Comparison of ENCODE assay signal across 15 cellular contexts in the genomic region with DNA sequence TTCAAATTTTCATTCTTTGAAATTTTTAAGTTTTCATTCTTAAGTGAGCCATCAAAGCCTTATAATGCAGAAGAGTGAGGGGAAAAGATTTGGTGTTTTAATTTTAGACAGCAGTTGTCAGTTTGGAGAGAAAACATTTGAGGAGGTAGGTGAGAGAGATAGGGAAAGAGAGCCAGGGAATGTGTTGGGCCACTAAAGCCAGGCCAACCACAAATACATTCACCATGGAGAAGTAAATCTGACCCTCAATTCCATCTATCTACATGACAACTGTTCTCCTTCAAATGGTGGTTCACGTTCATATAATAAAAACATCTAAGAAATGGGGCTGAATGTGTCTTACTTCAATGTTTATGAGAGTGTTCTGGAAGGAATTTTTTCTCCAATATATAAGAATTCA.
A peak's percentile ranks its signal among the peaks of the same experiment; 100 is the strongest.
DNase-seq lines count a peak whose midpoint lies in the region; TF ChIP-seq lines count a peak whose summit lies in the region.
"Had no signal": no experiment of that assay in that cellular context is flagged by ENCODE, and none has a peak within 500 bp of the region (broad histone marks: within the 10 kb centered on the region; RNA-seq: fewer than 3 reads in every experiment).

No MANE protein-coding gene starts in this region.

- H4K20me1 ChIP-seq in hepatocyte (ENCODE audit: insufficient read depth, poor library complexity, severe bottlenecking), result no peaks in the 10 kb centered on the region
- H4K20me1 ChIP-seq: BLaER1 had no signal

- no peaks in the 10 kb centered on the region for H3K9me2 ChIP-seq in hepatocyte (replicated peaks; ENCODE audit: insufficient read depth)

- H2AFZ ChIP-seq in hepatocyte, result peak overlapping the region; percentile 6

- no peaks in the 10 kb centered on the region for H3K36me3 ChIP-seq in left ventricle myocardium inferior
- no peaks in the 10 kb centered on the region for H3K36me3 ChIP-seq in hepatocyte (replicated peaks; ENCODE audit: insufficient read depth, low read depth)
- H3K36me3 ChIP-seq in skeletal muscle tissue (ENCODE audit: control insufficient read depth in 3 of 3, insufficient read depth in 3 of 3, low read length in 3 of 3), result no peaks in the 10 kb centered on the region
- H3K36me3 ChIP-seq: BLaER1 had no signal

- no peaks in the 10 kb centered on the region for H3K9me3 ChIP-seq in left ventricle myocardium inferior (replicated peaks)
- no peaks in the 10 kb centered on the region for H3K9me3 ChIP-seq in hepatocyte (ENCODE audit: low read depth)
- no peaks in the 10 kb centered on the region for H3K9me3 ChIP-seq in skeletal muscle tissue (ENCODE audit: control insufficient read depth in 3 of 3, low read length in 3 of 3)
- H3K9me3 ChIP-seq: BLaER1 had no signal

- intact Hi-C loops in left ventricle myocardium inferior (cut with micrococcal nuclease), result no loop called here
- intact Hi-C loops in cardiac septum (cut with DNase I), result no loop called here

- no peak overlapping the region for H3K9ac ChIP-seq in skeletal muscle tissue (ENCODE audit: low read depth in 1 of 3, low read length in 3 of 3)
- H3K9ac ChIP-seq: BLaER1 had no signal

- H3K79me2 ChIP-seq in hepatocyte, result no peaks in the 10 kb centered on the region

- H3K27me3 ChIP-seq in left ventricle myocardium inferior (ENCODE audit: low read depth), result no peaks in the 10 kb centered on the region
- no peaks in the 10 kb centered on the region for H3K27me3 ChIP-seq in hepatocyte
- H3K27me3 ChIP-seq in skeletal muscle tissue (ENCODE audit: control insufficient read depth in 3 of 3, insufficient read depth in 3 of 3, low read length in 3 of 3), result no peaks in the 10 kb centered on the region
- H3K27me3 ChIP-seq: BLaER1 had no signal

- H3K4me1 ChIP-seq in left ventricle myocardium inferior, result peaks cover 15% of the 10 kb centered on the region
- H3K4me1 ChIP-seq in hepatocyte (ENCODE audit: insufficient read depth), result no peaks in the 10 kb centered on the region
- no peaks in the 10 kb centered on the region for H3K4me1 ChIP-seq in skeletal muscle tissue (ENCODE audit: control insufficient read depth in 3 of 3, insufficient read depth in 3 of 3, low read length in 3 of 3)
- H3K4me1 ChIP-seq: BLaER1 had no signal

- peak overlapping the region; percentile 67 for H3K27ac ChIP-seq in left ventricle myocardium inferior (replicated peaks)
- H3K27ac ChIP-seq in hepatocyte, result no peak overlapping the region
- H3K27ac ChIP-seq in skeletal muscle tissue (ENCODE audit: low read depth, low read length), result peak overlapping the region; percentile 16
- H3K27ac ChIP-seq: BLaER1 had no signal

- H3K4me3 ChIP-seq in left ventricle myocardium inferior (no peak overlapping the region), hepatocyte (no peak overlapping the region), skeletal muscle tissue (ENCODE audit: low read length in 3 of 3) (no peak overlapping the region)
- H3K4me3 ChIP-seq: BLaER1 had no signal

- WGBS in hepatocyte (ENCODE audit: low lambda C conversion rate, missing lambda C conversion rate), result 95% methylated on average over 1 of the region's 1 CpG

- no peak overlapping the region for H3K4me2 ChIP-seq in hepatocyte
- H3K4me2 ChIP-seq: BLaER1 had no signal

- TF ChIP-seq CTCF in left ventricle myocardium inferior (IDR thresholded peaks at IDR 0.05; ENCODE audit: borderline replicate concordance) (no peak), hepatocyte (IDR thresholded peaks at IDR 0.05; ENCODE audit: poor library complexity) (no peak)

- no peak for DNase-seq in left ventricle myocardium inferior
- no peak for DNase-seq in cardiac septum (ENCODE audit: low spot score)
- no peak for DNase-seq in hepatocyte (ENCODE audit: low spot score)
- DNase-seq in germinal center (ENCODE audit: low spot score), result no peak
- DNase-seq in NCI-H2081 treated with DMSO at 0.1 percent for 48 hours (lab: John Stamatoyannopoulos, UW), result no peak
- no peak for DNase-seq in ureter (ENCODE audit: low spot score)
- DNase-seq: 8988T; CD4-positive, alpha-beta memory T cell; DMS79; GDM1; GOT3; H7; HFFc6 had no signal
